ENCODE assay signal across 19 cellular contexts in genomic region chr3:119181765-119182164, GRCh38. TPM values are rescaled to one million over a fixed set of nuclear protein-coding genes. Genes with fewer than 3 reads are reported as not detected.
A peak's percentile ranks its signal among the peaks of the same experiment; 100 is the strongest.
DNase-seq lines count a peak whose midpoint lies in the region; ATAC-seq and TF ChIP-seq lines count a peak whose summit lies in the region.
"Had no signal": no experiment of that assay in that cellular context is flagged by ENCODE, and none has a peak within 500 bp of the region (broad histone marks: within the 10 kb centered on the region; RNA-seq: fewer than 3 reads in every experiment).

No MANE protein-coding gene starts in this region.

- H3K4me1 ChIP-seq in PC-9 (replicated peaks; ENCODE audit: insufficient read depth) (peaks cover 67% of the 10 kb centered on the region), trophoblast cell (ENCODE audit: control insufficient read depth in 1 of 2, insufficient read depth in 2 of 2, low read length in 2 of 2) (peaks cover 0 to 2% of the 10 kb centered on the region in 2 experiments)
- H3K4me1 ChIP-seq: heart right ventricle had no signal

- no peak overlapping the region for H4K8ac ChIP-seq in trophoblast cell (ENCODE audit: low read depth, low read length)

- no peak overlapping the region for H3K4ac ChIP-seq in trophoblast cell (ENCODE audit: low read depth, low read length)

- H3K79me2 ChIP-seq in PC-9 (ENCODE audit: low read depth) (no peaks in the 10 kb centered on the region), trophoblast cell (ENCODE audit: control insufficient read depth, insufficient read depth, low read length, poor library complexity) (no peaks in the 10 kb centered on the region)

- TF ChIP-seq CTCF in PC-9 (conservative IDR thresholded peaks at IDR 0.05), result no peak
- no peak for TF ChIP-seq CTCF in activated CD8-positive, alpha-beta T cell treated with anti-CD3 and anti-CD28 coated beads for 36 hours (IDR thresholded peaks at IDR 0.05)

- H2BK120ac ChIP-seq in trophoblast cell (ENCODE audit: insufficient read depth, low read length, poor library complexity), result no peak overlapping the region

- H3K4me3 Mint-ChIP-seq in activated CD8-positive, alpha-beta T cell treated with anti-CD3 and anti-CD28 coated beads for 36 hours, result no peak overlapping the region
- H3K4me3 Mint-ChIP-seq in T-cell, result no peak overlapping the region

- H3K27me3 ChIP-seq in PC-9 (ENCODE audit: insufficient read depth, low read depth), result no peaks in the 10 kb centered on the region
- no peaks in the 10 kb centered on the region for H3K27me3 ChIP-seq in trophoblast cell (ENCODE audit: insufficient read depth, low read length)

- H3F3A ChIP-seq in PC-9 (ENCODE audit: insufficient read depth, low read depth), result peaks cover 45% of the 10 kb centered on the region

- H3K14ac ChIP-seq in trophoblast cell (ENCODE audit: low read length), result no peak overlapping the region

- H3K27me3 Mint-ChIP-seq in activated CD8-positive, alpha-beta T cell treated with anti-CD3 and anti-CD28 coated beads for 36 hours, result peaks cover 7% of the 10 kb centered on the region
- peaks cover 0 to 2% of the 10 kb centered on the region in 2 donors for H3K27me3 Mint-ChIP-seq in T-cell

- no peaks in the 10 kb centered on the region for H3K9me3 Mint-ChIP-seq in activated CD8-positive, alpha-beta T cell treated with anti-CD3 and anti-CD28 coated beads for 36 hours
- no peaks in the 10 kb centered on the region for H3K9me3 Mint-ChIP-seq in T-cell

- no peak overlapping the region for H2AK5ac ChIP-seq in trophoblast cell (ENCODE audit: low read length)

- CTCF ChIA-PET in PC-9 (lab: Charles Lee), result interaction anchor here (1.6 kb wide), 1 partner anchor 60 kb away, joined by 5 read pairs; no protein-coding TSS in a partner anchor
- CTCF ChIA-PET in activated CD8-positive, alpha-beta T cell treated with anti-CD3 and anti-CD28 coated beads for 36 hours (lab: Charles Lee), result no interaction called here
- CTCF ChIA-PET in T-cell (lab: Charles Lee), result interaction anchor here in 1 of 2 donors (0.6 kb wide), 1 partner anchor 147 kb away, joined by 11 read pairs; no protein-coding TSS in a partner anchor

- H3K18ac ChIP-seq in trophoblast cell (ENCODE audit: low read length), result no peak overlapping the region

- no peak overlapping the region for H4K12ac ChIP-seq in trophoblast cell (ENCODE audit: low read depth, low read length)

- POLR2A ChIA-PET in PC-9 (lab: Charles Lee; ENCODE audit: unreplicated experiment), result interaction anchor here (0.6 to 1.1 kb wide), 3 partner anchors 76 to 914 kb away, joined by 4 to 5 read pairs (median 4); no protein-coding TSS in a partner anchor
- POLR2A ChIA-PET in activated CD8-positive, alpha-beta T cell treated with anti-CD3 and anti-CD28 coated beads for 36 hours (lab: Charles Lee), result no interaction called here
- POLR2A ChIA-PET in T-cell (lab: Charles Lee), result no interaction called here

- no peak overlapping the region for H3K9ac ChIP-seq in trophoblast cell (ENCODE audit: low read length)

- intact Hi-C loops in PC-9 (cut with micrococcal nuclease; ENCODE audit: unreplicated experiment), result no loop called here
- intact Hi-C loops in activated CD8-positive, alpha-beta T cell treated with anti-CD3 and anti-CD28 coated beads for 36 hours (cut with micrococcal nuclease), result no loop called here

- H3K4me3 ChIP-seq in PC-9 (no peak overlapping the region), trophoblast cell (ENCODE audit: low read depth, low read length) (no peak overlapping the region)
- H3K4me3 ChIP-seq: coronary artery, heart right ventricle had no signal

- ATAC-seq in esophagus mucosa (peak; percentile 87), HG03135 (IDR thresholded peaks at IDR 0.05; ENCODE audit: unreplicated experiment) (no peak), GM19452 (IDR thresholded peaks at IDR 0.05; ENCODE audit: unreplicated experiment) (no peak), T-cell (replicated peaks in 1 of 4) (no peak)
- no peak for ATAC-seq in activated CD8-positive, alpha-beta T cell treated with anti-CD3 and anti-CD28 coated beads for 36 hours
- ATAC-seq: heart right ventricle, sciatic nerve had no signal

- H4K20me1 ChIP-seq in PC-9 (ENCODE audit: insufficient read depth), result no peaks in the 10 kb centered on the region

- peaks cover 1% of the 10 kb centered on the region for H3K79me1 ChIP-seq in trophoblast cell (ENCODE audit: low read length)

- no peak overlapping the region for H3K23ac ChIP-seq in trophoblast cell (ENCODE audit: low read length)

- H3K36me3 Mint-ChIP-seq in activated CD8-positive, alpha-beta T cell treated with anti-CD3 and anti-CD28 coated beads for 36 hours (ENCODE audit: low read depth), result no peaks in the 10 kb centered on the region
- no peaks in the 10 kb centered on the region for H3K36me3 Mint-ChIP-seq in T-cell

- H3K36me3 ChIP-seq in PC-9 (ENCODE audit: low read depth) (no peaks in the 10 kb centered on the region), trophoblast cell (ENCODE audit: control insufficient read depth in 1 of 2, insufficient read depth in 2 of 2, low read length in 2 of 2) (no peaks in the 10 kb centered on the region)
- H3K36me3 ChIP-seq: heart right ventricle had no signal

- H3K27ac ChIP-seq in PC-9, result peak overlapping the region; percentile 81
- H3K27ac ChIP-seq in trophoblast cell (ENCODE audit: low read depth, low read length), result no peak overlapping the region
- H3K27ac ChIP-seq: coronary artery, heart right ventricle had no signal

- H2AFZ ChIP-seq in PC-9 (peak overlapping the region; percentile 65; the same call in 1 of the 2 replicates), trophoblast cell (ENCODE audit: insufficient read depth, low read length, poor library complexity) (no peak overlapping the region)

- DNase-seq in ELR (ENCODE audit: low read depth) (peak; percentile 71), PC-9 (peak; percentile 83 to 92), trophoblast cell (peak; percentile 52 to 70), T-cell (no peak)
- no peak for DNase-seq in activated CD8-positive, alpha-beta T cell treated with anti-CD3 and anti-CD28 coated beads for 36 hours
- DNase-seq: activated effector memory CD4-positive, alpha-beta T cell treated with Interleukin-2 at 50 U/mL for 16 hours; heart right ventricle; KG1; NCI-H1436; NCI-H2227 treated with DMSO at 0.1 percent for 48 hours; occipital lobe; SHP77 had no signal

- H3K27ac Mint-ChIP-seq in activated CD8-positive, alpha-beta T cell treated with anti-CD3 and anti-CD28 coated beads for 36 hours, result no peak overlapping the region
- H3K27ac Mint-ChIP-seq in T-cell, result no peak overlapping the region

- no peak overlapping the region for H2BK12ac ChIP-seq in trophoblast cell (ENCODE audit: low read length)

- H3K4me1 Mint-ChIP-seq in activated CD8-positive, alpha-beta T cell treated with anti-CD3 and anti-CD28 coated beads for 36 hours (ENCODE audit: low read depth), result no peaks in the 10 kb centered on the region
- no peaks in the 10 kb centered on the region for H3K4me1 Mint-ChIP-seq in T-cell

- no TSS peak for BruUV-seq in PC-9 (replicated peaks; lab: Mats Ljungman, UMichigan)

- H2BK5ac ChIP-seq in trophoblast cell (ENCODE audit: low read depth, low read length, poor library complexity), result no peak overlapping the region

- no peak overlapping the region for H4K91ac ChIP-seq in trophoblast cell (ENCODE audit: low read depth, low read length)

- no CpG with 5 or more reads among the region's 3 CpGs for whole genome bisulfite sequencing in trophoblast cell (ENCODE audit: extremely low coverage, insufficient coverage, insufficient read length)

- H3K9me3 ChIP-seq in PC-9 (ENCODE audit: insufficient read depth, low read depth) (no peaks in the 10 kb centered on the region), trophoblast cell (ENCODE audit: insufficient read depth, low read depth, low read length) (no peaks in the 10 kb centered on the region)
- H3K9me3 ChIP-seq: heart right ventricle had no signal

- H3K9me2 ChIP-seq in PC-9 (ENCODE audit: insufficient read depth), result no peaks in the 10 kb centered on the region; the same call in 1 of the 2 replicates

- H3K4me2 ChIP-seq in PC-9 (peak overlapping the region; percentile 47; the same call in 1 of the 2 replicates), trophoblast cell (ENCODE audit: low read length) (no peak overlapping the region)

RNA-seq across cellular contexts. Expression of gene UPK1B, which starts 8.4 kb away (rescaled TPM):
- total RNA-seq in PC-9 (2021), result not detected in 2 replicates
- 0.96 TPM for total RNA-seq in esophagus mucosa
- 0.14 and 0.19 TPM in 2 replicates for polyA plus RNA-seq in trophoblast cell (2013)
- not detected for total RNA-seq in activated CD8-positive, alpha-beta T cell treated with anti-CD3 and anti-CD28 coated beads for 36 hours
- total RNA-seq in T-cell, result not detected
- total RNA-seq: T-helper 2 cell treated with Interferon-gamma antibody and Interleukin-4, amounts not matched to agents 100 ng/mL and 5 ng/mL, for 36 hours had no signal
- polyA plus RNA-seq: heart right ventricle had no signal

RNA-seq across cellular contexts. Expression of gene TEX55, which starts 35.8 kb away (rescaled TPM):
- not detected in 2 replicates for total RNA-seq in PC-9 (2021)
- total RNA-seq in esophagus mucosa, result not detected
- not detected in 2 replicates for polyA plus RNA-seq in trophoblast cell (2013)
- not detected for total RNA-seq in activated CD8-positive, alpha-beta T cell treated with anti-CD3 and anti-CD28 coated beads for 36 hours
- total RNA-seq in T-cell, result not detected
- total RNA-seq: heart right ventricle; kidney epithelial cell; occipital lobe; sciatic nerve; T-helper 2 cell treated with Interferon-gamma antibody and Interleukin-4, amounts not matched to agents 100 ng/mL and 5 ng/mL, for 36 hours had no signal
- polyA plus RNA-seq: heart right ventricle had no signal

RNA-seq across cellular contexts. Expression of gene B4GALT4, which starts 58.9 kb away (rescaled TPM):
- 21.8 and 32.9 TPM in 2 replicates for total RNA-seq in PC-9 (2021)
- total RNA-seq in esophagus mucosa, result 15.8 TPM
- polyA plus RNA-seq in trophoblast cell (2013), result 30.0 and 32.0 TPM in 2 replicates
- 10 to 100 TPM; 13.3 to 15.2 TPM for total RNA-seq in activated CD8-positive, alpha-beta T cell treated with anti-CD3 and anti-CD28 coated beads for 36 hours
- total RNA-seq in T-cell, result 10 to 100 TPM; 14.0 to 33.7 (median 18.2) TPM

Comparison
In these comparisons a context has a peak if more than half of its experiments do, and no peak if none do; other contexts are left out.
1. DNase-seq: peak in ELR (single experiment), PC-9 (2 of 2) and trophoblast cell (2 of 2); none in activated CD8-positive, alpha-beta T cell treated with anti-CD3 and anti-CD28 coated beads for 36 hours (single experiment) and T-cell (0 of 34).